ENCODE assay signal across 18 cellular contexts in the genomic region with DNA sequence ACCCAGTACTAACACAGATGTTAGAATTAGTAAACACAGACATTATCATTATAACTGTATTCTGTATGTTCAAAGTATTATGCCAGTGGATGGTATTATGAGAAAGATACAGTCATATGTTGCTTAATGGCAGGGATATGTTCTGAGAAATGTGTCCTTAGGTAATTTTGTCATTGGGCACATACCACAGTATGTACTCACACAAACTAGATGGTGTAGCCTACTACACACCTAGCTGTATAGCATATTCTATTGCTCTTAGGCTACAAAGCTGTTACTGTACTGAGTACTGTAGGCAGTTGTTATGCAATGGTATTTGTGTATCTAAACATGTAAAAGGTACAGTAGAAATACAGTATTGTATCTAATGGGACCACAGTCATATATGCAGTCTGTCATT. TPM values are rescaled to one million over a fixed set of nuclear protein-coding genes. Genes with fewer than 3 reads are reported as not detected.
A peak's percentile ranks its signal among the peaks of the same experiment; 100 is the strongest.
DNase-seq lines count a peak whose midpoint lies in the region; ATAC-seq, FAIRE-seq and TF ChIP-seq lines count a peak whose summit lies in the region.
"Had no signal": no experiment of that assay in that cellular context is flagged by ENCODE, and none has a peak within 500 bp of the region (broad histone marks: within the 10 kb centered on the region; RNA-seq: fewer than 3 reads in every experiment).

No MANE protein-coding gene starts in this region.

- TF ChIP-seq EP300 in HepG2 (IDR thresholded peaks at IDR 0.05; ENCODE audit: low read depth in 2 of 2, low read length in 2 of 2), result no peak
- no peak for TF ChIP-seq EP300 in HepG2 (CRISPR knock-in tag; IDR thresholded peaks at IDR 0.05; ENCODE audit: borderline replicate concordance)

- H3K79me1 ChIP-seq in trophoblast cell (ENCODE audit: low read length), result no peaks in the 10 kb centered on the region

- in situ Hi-C loops in HepG2 (cut with HindIII; ENCODE audit: extremely low pct_ligation_motif_present, low pct_unique_long_range_greater_than_20kb), result no loop called here

- intact Hi-C loops in HepG2 (cut with micrococcal nuclease; ENCODE audit: unreplicated experiment) (no loop called here), right lobe of liver (cut with DNase I) (no loop called here)

- no peak for DNase-seq in HepG2 (ENCODE audit: low spot score)
- no peak for DNase-seq in right lobe of liver
- peak; percentile 62 for DNase-seq in bronchial epithelial cell (ENCODE audit: low read depth)
- DNase-seq in trophoblast cell, result peak; percentile 39 to 81
- DNase-seq in activated T-cell treated with anti-CD3 and anti-CD28 coated beads, Interleukin-2, amount 50 U/mL, for 4 hours, result no peak
- DNase-seq in activated CD4-positive, alpha-beta T cell treated with anti-CD3 and anti-CD28 coated beads, Interleukin-2, amount 50 U/mL, for 1 hour, result no peak
- DNase-seq: 8988T; CD4-positive, alpha-beta memory T cell; DMS153; DMS79; GDM1; H9; IMR-90 had no signal

- ATAC-seq in HepG2, result no peak
- ATAC-seq in right lobe of liver, result no peak
- ATAC-seq in activated T-cell treated with anti-CD3 and anti-CD28 coated beads, Interleukin-2, amount 50 U/mL, for 4 hours, result no peak
- ATAC-seq in HG02763 (IDR thresholded peaks at IDR 0.05; ENCODE audit: unreplicated experiment), result no peak

- FAIRE-seq in HepG2 (lab: Jason Lieb, UNC), result no peak
- FAIRE-seq in bronchial epithelial cell (lab: Jason Lieb, UNC), result no peak
- FAIRE-seq: GM19239, H1 had no signal

- H3K23ac ChIP-seq in trophoblast cell (ENCODE audit: low read length), result no peak overlapping the region

- H3K4me1 ChIP-seq in HepG2 (ENCODE audit: insufficient read depth, low read length) (peaks cover 50% of the 10 kb centered on the region), right lobe of liver (peaks cover 0 to 11% (median 3%) of the 10 kb centered on the region in 4 donors), trophoblast cell (ENCODE audit: control insufficient read depth in 1 of 2, insufficient read depth in 2 of 2, low read length in 2 of 2) (peaks cover 4 to 8% of the 10 kb centered on the region in 2 experiments)
- H3K4me1 ChIP-seq: BLaER1 had no signal

- H3K4me3 ChIP-seq in HepG2 (replicated peaks in 1 of 3; ENCODE audit: insufficient read depth in 1 of 3, low read depth in 2 of 3, low read length in 3 of 3) (no peak overlapping the region), right lobe of liver (no peak overlapping the region), bronchial epithelial cell (ENCODE audit: low read depth, low read length) (no peak overlapping the region), trophoblast cell (ENCODE audit: low read depth, low read length) (no peak overlapping the region)
- H3K4me3 ChIP-seq: BLaER1 had no signal

- H4K20me1 ChIP-seq in HepG2 (ENCODE audit: insufficient read depth, low read length), result no peaks in the 10 kb centered on the region
- H4K20me1 ChIP-seq: BLaER1 had no signal

- no peaks in the 10 kb centered on the region for H3K36me3 Mint-ChIP-seq in activated T-cell treated with anti-CD3 and anti-CD28 coated beads, Interleukin-2, amount 50 U/mL, for 4 hours (ENCODE audit: insufficient read depth)
- H3K36me3 Mint-ChIP-seq: CD4-positive, alpha-beta memory T cell had no signal

- BruUV-seq in HepG2 (replicated peaks; lab: Mats Ljungman, UMichigan), result no TSS peak

- no peaks in the 10 kb centered on the region for H3K79me2 ChIP-seq in HepG2 (ENCODE audit: insufficient read depth, low read length)
- peaks cover 2% of the 10 kb centered on the region for H3K79me2 ChIP-seq in trophoblast cell (ENCODE audit: control insufficient read depth, insufficient read depth, low read length, poor library complexity)

- H3K9me3 ChIP-seq in HepG2 (ENCODE audit: low read length) (no peaks in the 10 kb centered on the region), right lobe of liver (no peaks in the 10 kb centered on the region), trophoblast cell (ENCODE audit: insufficient read depth, low read depth, low read length) (no peaks in the 10 kb centered on the region)
- H3K9me3 ChIP-seq: BLaER1 had no signal

- no peaks in the 10 kb centered on the region for H3K27me3 Mint-ChIP-seq in activated T-cell treated with anti-CD3 and anti-CD28 coated beads, Interleukin-2, amount 50 U/mL, for 4 hours (ENCODE audit: low read depth)

- H3K4ac ChIP-seq in trophoblast cell (ENCODE audit: low read depth, low read length), result no peak overlapping the region

- no peak overlapping the region for H2BK12ac ChIP-seq in trophoblast cell (ENCODE audit: low read length)

- H2BK120ac ChIP-seq in trophoblast cell (ENCODE audit: insufficient read depth, low read length, poor library complexity), result no peak overlapping the region

- H2AFZ ChIP-seq in HepG2 (ENCODE audit: low read length) (no peak overlapping the region), trophoblast cell (ENCODE audit: insufficient read depth, low read length, poor library complexity) (no peak overlapping the region)

- no peak overlapping the region for H4K91ac ChIP-seq in trophoblast cell (ENCODE audit: low read depth, low read length)

- no peak overlapping the region for H3K14ac ChIP-seq in trophoblast cell (ENCODE audit: low read length)

- H3K36me3 ChIP-seq in HepG2 (replicated peaks in 1 of 2; ENCODE audit: control insufficient read depth in 1 of 2, insufficient read depth in 2 of 2, low read length in 2 of 2), result peaks cover 2 to 7% of the 10 kb centered on the region in 2 experiments; a peak in 2 of 5 replicates
- H3K36me3 ChIP-seq in right lobe of liver, result no peaks in the 10 kb centered on the region
- H3K36me3 ChIP-seq in bronchial epithelial cell (ENCODE audit: control insufficient read depth, insufficient read depth, low read length), result no peaks in the 10 kb centered on the region
- no peaks in the 10 kb centered on the region for H3K36me3 ChIP-seq in trophoblast cell (ENCODE audit: control insufficient read depth in 1 of 2, insufficient read depth in 2 of 2, low read length in 2 of 2)

- H3K4me2 ChIP-seq in HepG2 (ENCODE audit: low read depth, low read length) (no peak overlapping the region), trophoblast cell (ENCODE audit: low read length) (no peak overlapping the region)
- H3K4me2 ChIP-seq: BLaER1 had no signal

- H3K4me3 Mint-ChIP-seq in activated T-cell treated with anti-CD3 and anti-CD28 coated beads, Interleukin-2, amount 50 U/mL, for 4 hours, result no peak overlapping the region
- H3K4me3 Mint-ChIP-seq: CD14-positive monocyte; CD4-positive, alpha-beta memory T cell; H9 had no signal

- POLR2A ChIA-PET in HepG2 (lab: Yijun Ruan, JAX), result no interaction called here

- no peak overlapping the region for H3K18ac ChIP-seq in trophoblast cell (ENCODE audit: low read length)

- no peaks in the 10 kb centered on the region for H3K27me3 ChIP-seq in HepG2 (ENCODE audit: control insufficient read depth in 1 of 2, insufficient read depth in 2 of 2, low read length in 2 of 2)
- H3K27me3 ChIP-seq in right lobe of liver, result no peaks in the 10 kb centered on the region
- no peaks in the 10 kb centered on the region for H3K27me3 ChIP-seq in bronchial epithelial cell (ENCODE audit: control insufficient read depth, insufficient read depth, low read length)
- no peaks in the 10 kb centered on the region for H3K27me3 ChIP-seq in trophoblast cell (ENCODE audit: insufficient read depth, low read length)
- H3K27me3 ChIP-seq: BLaER1 had no signal

- no peak for TF ChIP-seq RAD21 in HepG2 (CRISPR knock-in tag; IDR thresholded peaks at IDR 0.05)

- no peak overlapping the region for H3K9ac ChIP-seq in HepG2 (ENCODE audit: insufficient read depth, low read depth, low read length)
- H3K9ac ChIP-seq in trophoblast cell (ENCODE audit: low read length), result no peak overlapping the region
- H3K9ac ChIP-seq: BLaER1 had no signal

- H2AK5ac ChIP-seq in trophoblast cell (ENCODE audit: low read length), result no peak overlapping the region

- H3K9me3 Mint-ChIP-seq in activated T-cell treated with anti-CD3 and anti-CD28 coated beads, Interleukin-2, amount 50 U/mL, for 4 hours, result peaks cover under 1% of the 10 kb centered on the region
- H3K9me3 Mint-ChIP-seq: H9 had no signal

- H3K4me1 Mint-ChIP-seq in activated T-cell treated with anti-CD3 and anti-CD28 coated beads, Interleukin-2, amount 50 U/mL, for 4 hours (ENCODE audit: low read depth), result peaks cover 5% of the 10 kb centered on the region

- H4K8ac ChIP-seq in trophoblast cell (ENCODE audit: low read depth, low read length), result no peak overlapping the region

- no peak overlapping the region for H2BK5ac ChIP-seq in trophoblast cell (ENCODE audit: low read depth, low read length, poor library complexity)

- H4K12ac ChIP-seq in trophoblast cell (ENCODE audit: low read depth, low read length), result no peak overlapping the region

- TF ChIP-seq POLR2A in HepG2 (IDR thresholded peaks at IDR 0.05; ENCODE audit: insufficient read depth in 1 of 2, low read depth in 2 of 2, low read length in 2 of 2) (no peak), right lobe of liver (IDR thresholded peaks at IDR 0.05) (no peak)

- no peak overlapping the region for H3K27ac ChIP-seq in HepG2 (ENCODE audit: extremely low read length, insufficient read depth, low read length)
- no peak overlapping the region for H3K27ac ChIP-seq in right lobe of liver
- no peak overlapping the region for H3K27ac ChIP-seq in trophoblast cell (ENCODE audit: low read depth, low read length)
- H3K27ac ChIP-seq: BLaER1 had no signal

- CTCF ChIA-PET in HepG2 (lab: Yijun Ruan, JAX; ENCODE audit: low intra/inter-chr PET ratio, low total read pairs), result no interaction called here

- TF ChIP-seq CTCF in HepG2 (CRISPR knock-in tag; IDR thresholded peaks at IDR 0.05) (no peak), right lobe of liver (IDR thresholded peaks at IDR 0.05) (no peak), bronchial epithelial cell (IDR thresholded peaks at IDR 0.05; ENCODE audit: insufficient read depth, low read length, severe bottlenecking) (no peak)

RNA-seq across cellular contexts. Expression of gene GTF3C3, which starts 53.8 kb away (rescaled TPM):
- total RNA-seq in HepG2 (2016; rRNA removed; fragmentation: Illumina TruSeq; extraction: Trizol), result 53.6 and 61.1 TPM in 2 replicates
- total RNA-seq in HepG2 (2016; cell fraction: cytosol; rRNA removed; fragmentation: Illumina TruSeq; extraction: Trizol; ENCODE audit: low read depth), result 12.2 and 13.6 TPM in 2 replicates
- 52.8 and 54.7 TPM in 2 replicates for total RNA-seq in HepG2 (2016; cell fraction: insoluble cytoplasmic fraction; rRNA removed; fragmentation: Illumina TruSeq; extraction: Trizol)
- total RNA-seq in HepG2 (2016; cell fraction: membrane; rRNA removed; fragmentation: Illumina TruSeq; extraction: Trizol), result 11.7 and 16.6 TPM in 2 replicates
- 91.0 and 91.9 TPM in 2 replicates for total RNA-seq in HepG2 (2016; cell fraction: nucleus; rRNA removed; fragmentation: Illumina TruSeq; extraction: Trizol)
- 42.6 and 43.7 TPM in 2 replicates for polyA plus RNA-seq in HepG2 (2011; rRNA removed)
- polyA plus RNA-seq in HepG2 (2011; cell fraction: cytosol; rRNA removed), result 17.6 and 24.0 TPM in 2 replicates
- 40.3 and 49.2 TPM in 2 replicates for polyA plus RNA-seq in HepG2 (2011; cell fraction: nucleus; rRNA removed)
- 37.8 and 51.2 TPM in 2 replicates for polyA plus RNA-seq in HepG2 (2012)
- polyA plus RNA-seq in HepG2 (2016; cell fraction: cytosol; fragmentation: Illumina TruSeq; extraction: Trizol; ENCODE audit: low read depth), result 2.1 and 2.2 TPM in 2 replicates
- 28.7 and 33.8 TPM in 2 replicates for polyA plus RNA-seq in HepG2 (2016; cell fraction: insoluble cytoplasmic fraction; fragmentation: Illumina TruSeq; extraction: Trizol; ENCODE audit: low read depth)
- polyA plus RNA-seq in HepG2 (2016; cell fraction: membrane; fragmentation: Illumina TruSeq; extraction: Trizol; ENCODE audit: low read depth), result 4.6 and 5.4 TPM in 2 replicates
- polyA plus RNA-seq in HepG2 (2016; cell fraction: nucleus; fragmentation: Illumina TruSeq; extraction: Trizol; ENCODE audit: insufficient read depth, low read depth), result 66.1 and 71.1 TPM in 2 replicates
- 20.6 and 37.0 TPM in 2 replicates for polyA minus RNA-seq in HepG2 (2011; rRNA and poly(A)+ RNA removed; ENCODE audit: low replicate concordance)
- polyA minus RNA-seq in HepG2 (2011; cell fraction: cytosol; rRNA and poly(A)+ RNA removed), result 31.9 and 40.3 TPM in 2 replicates
- 153 and 158 TPM in 2 replicates for polyA minus RNA-seq in HepG2 (2011; cell fraction: nucleus; rRNA and poly(A)+ RNA removed)
- total RNA-seq in right lobe of liver, result 10 to 100 TPM; 10.0 to 21.7 (median 13.5) TPM
- 38.2 and 45.8 TPM in 2 replicates for total RNA-seq in bronchial epithelial cell
- 22.2 and 22.7 TPM in 2 replicates for polyA plus RNA-seq in trophoblast cell (2013)
- total RNA-seq in activated T-cell treated with anti-CD3 and anti-CD28 coated beads, Interleukin-2, amount 50 U/mL, for 4 hours, result 10 to 100 TPM; 47.7 to 62.0 (median 54.7) TPM

Comparison
In these comparisons a context has a peak if more than half of its experiments do, and no peak if none do; other contexts are left out.
1. DNase-seq: peak in bronchial epithelial cell (single experiment) and trophoblast cell (2 of 2); none in HepG2 (single experiment), right lobe of liver (0 of 3), activated T-cell treated with anti-CD3 and anti-CD28 coated beads, Interleukin-2, amount 50 U/mL, for 4 hours (single experiment) and activated CD4-positive, alpha-beta T cell treated with anti-CD3 and anti-CD28 coated beads, Interleukin-2, amount 50 U/mL, for 1 hour (single experiment).